In the genomic region with DNA sequence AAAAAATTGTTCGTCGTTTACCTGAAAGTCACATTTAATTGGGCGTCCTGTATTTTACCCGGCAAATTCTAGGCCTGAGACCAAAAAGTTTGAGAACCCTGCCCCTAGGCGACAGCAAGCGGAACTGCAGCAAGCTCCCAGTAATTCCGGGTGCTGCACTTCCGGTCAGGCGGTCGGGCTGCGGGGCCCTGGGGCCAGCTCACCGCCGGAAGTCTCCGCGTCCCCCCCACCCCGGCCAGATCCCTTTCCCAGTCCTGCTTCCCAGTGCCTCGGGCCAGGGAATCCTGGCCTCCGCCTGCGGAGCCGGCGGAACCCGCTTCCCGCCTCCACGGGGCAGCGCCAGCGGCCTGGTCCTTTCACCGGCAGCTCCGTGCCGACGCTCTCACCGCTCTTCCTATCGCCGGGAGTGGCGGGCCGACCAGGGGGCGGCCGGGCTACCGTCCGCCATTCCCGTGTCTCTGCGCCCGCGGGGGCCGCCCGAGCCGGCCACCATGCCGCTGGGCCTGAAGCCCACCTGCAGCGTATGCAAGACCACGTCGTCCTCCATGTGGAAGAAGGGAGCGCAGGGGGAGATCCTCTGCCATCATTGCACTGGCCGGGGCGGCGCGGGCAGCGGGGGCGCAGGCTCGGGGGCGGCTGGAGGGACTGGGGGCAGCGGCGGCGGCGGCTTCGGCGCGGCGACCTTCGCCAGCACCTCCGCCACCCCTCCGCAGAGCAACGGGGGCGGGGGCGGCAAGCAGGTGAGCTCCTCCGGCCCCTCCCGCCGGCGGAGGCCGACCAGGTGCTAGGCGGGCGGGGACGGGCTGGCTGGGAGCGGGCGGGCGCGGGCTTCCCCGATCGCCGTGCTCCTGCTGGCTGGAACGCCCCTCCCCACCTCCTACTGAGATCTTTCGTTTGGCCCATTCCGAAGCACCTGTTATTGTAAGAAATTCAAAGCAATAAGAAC, we compare ENCODE assay signal across 8 cellular contexts. TPM values are rescaled to one million over a fixed set of nuclear protein-coding genes. Genes with fewer than 3 reads are reported as not detected.
DNase-seq lines count a peak whose midpoint lies in the region; ATAC-seq and TF ChIP-seq lines count a peak whose summit lies in the region.

A gene with protein sequence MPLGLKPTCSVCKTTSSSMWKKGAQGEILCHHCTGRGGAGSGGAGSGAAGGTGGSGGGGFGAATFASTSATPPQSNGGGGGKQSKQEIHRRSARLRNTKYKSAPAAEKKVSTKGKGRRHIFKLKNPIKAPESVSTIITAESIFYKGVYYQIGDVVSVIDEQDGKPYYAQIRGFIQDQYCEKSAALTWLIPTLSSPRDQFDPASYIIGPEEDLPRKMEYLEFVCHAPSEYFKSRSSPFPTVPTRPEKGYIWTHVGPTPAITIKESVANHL (plus strand): TSS at position 244 of the 946 bp plus-strand sequence. CDS start 248 bp downstream, at position 492.

- peak; percentile 78 for ATAC-seq in CD8-positive, alpha-beta T cell
- peak; percentile 85 for ATAC-seq in GM19397 (IDR thresholded peaks at IDR 0.05; ENCODE audit: unreplicated experiment)
- peak; percentile 96 for ATAC-seq in HG03571 (IDR thresholded peaks at IDR 0.05; ENCODE audit: unreplicated experiment)
- ATAC-seq in right lobe of liver: peak; percentile 99 to 100 (median 99)

- peaks cover 16% of the 10 kb centered on the region for H3K4me1 Mint-ChIP-seq in CD8-positive, alpha-beta T cell (ENCODE audit: low read depth)
- peaks cover 16% of the 10 kb centered on the region for H3K4me1 Mint-ChIP-seq in activated CD4-positive, alpha-beta memory T cell treated with anti-CD3 and anti-CD28 coated beads for 36 hours (ENCODE audit: low read depth)

- peaks cover 17% of the 10 kb centered on the region for H3K4me1 ChIP-seq in CD8-positive, alpha-beta T cell (ENCODE audit: insufficient read depth, low read length)
- peaks cover 0 to 5% (median 0%) of the 10 kb centered on the region in 4 donors for H3K4me1 ChIP-seq in right lobe of liver

- peak within 1 kb of the TSS; percentile 73 for H3K4me3 ChIP-seq in CD8-positive, alpha-beta T cell (ENCODE audit: low read depth, low read length)
- H3K4me3 ChIP-seq in dorsolateral prefrontal cortex (peak within 1 kb of the TSS; percentile 59 to 100 (median 96)), right lobe of liver (peak within 1 kb of the TSS; percentile 93 to 99 (median 97))

- no peaks in the 10 kb centered on the region for H3K36me3 ChIP-seq in CD8-positive, alpha-beta T cell (ENCODE audit: insufficient read depth, low read length)
- H3K36me3 ChIP-seq in right lobe of liver: peaks cover 0 to 30% (median 7%) of the 10 kb centered on the region in 4 donors

- peaks cover 21% of the 10 kb centered on the region for H3K36me3 Mint-ChIP-seq in CD8-positive, alpha-beta T cell
- peaks cover 16% of the 10 kb centered on the region for H3K36me3 Mint-ChIP-seq in activated CD4-positive, alpha-beta memory T cell treated with anti-CD3 and anti-CD28 coated beads for 36 hours

- H3K27ac ChIP-seq in CD8-positive, alpha-beta T cell (ENCODE audit: low read depth, low read length): peak within 1 kb of the TSS; percentile 92
- peak within 1 kb of the TSS; percentile 29 to 98 (median 91) for H3K27ac ChIP-seq in dorsolateral prefrontal cortex
- H3K27ac ChIP-seq in right lobe of liver: peak within 1 kb of the TSS; percentile 92 to 97 (median 96)

- no peaks in the 10 kb centered on the region for H3K27me3 ChIP-seq in CD8-positive, alpha-beta T cell (ENCODE audit: insufficient read depth, low read length)
- no peaks in the 10 kb centered on the region for H3K27me3 ChIP-seq in dorsolateral prefrontal cortex
- no peaks in the 10 kb centered on the region for H3K27me3 ChIP-seq in right lobe of liver

- TF ChIP-seq CTCF in CD8-positive, alpha-beta T cell (IDR thresholded peaks at IDR 0.05): peak; percentile 90
- peak; percentile 92 to 99 (median 98) for TF ChIP-seq CTCF in dorsolateral prefrontal cortex (IDR thresholded peaks at IDR 0.05 in 54 of 56, conservative IDR thresholded peaks at IDR 0.05 in 2 of 56; ENCODE audit: low read depth in 1 of 56, partially characterized antibody in 56 of 56)
- TF ChIP-seq CTCF in right lobe of liver (IDR thresholded peaks at IDR 0.05): peak; percentile 88 to 97 (median 89)

- H3K27ac Mint-ChIP-seq in CD8-positive, alpha-beta T cell: peak within 1 kb of the TSS; percentile 99
- H3K27ac Mint-ChIP-seq in activated CD4-positive, alpha-beta memory T cell treated with anti-CD3 and anti-CD28 coated beads for 36 hours: peak within 1 kb of the TSS; percentile 81

- H3K27me3 Mint-ChIP-seq in CD8-positive, alpha-beta T cell (ENCODE audit: low read depth): no peaks in the 10 kb centered on the region
- no peaks in the 10 kb centered on the region for H3K27me3 Mint-ChIP-seq in activated CD4-positive, alpha-beta memory T cell treated with anti-CD3 and anti-CD28 coated beads for 36 hours

- CTCF ChIA-PET in CD8-positive, alpha-beta T cell (lab: Charles Lee): interaction anchor here (0.5 to 6.1 kb wide), 21 partner anchors 10 to 617 kb away, joined by 3 to 94 read pairs (median 5); partner anchors contain the start of genes AKAP9, LRRD1, MTERF1 and PEX1
- CTCF ChIA-PET in activated CD4-positive, alpha-beta memory T cell treated with anti-CD3 and anti-CD28 coated beads for 36 hours (lab: Charles Lee): interaction anchor here (0.8 to 5.4 kb wide), 32 partner anchors 10 to 670 kb away, joined by 3 to 125 read pairs (median 5); partner anchors contain the start of genes AKAP9, ANKIB1, CYP51A1 and KRIT1

- peak within 1 kb of the TSS; percentile 91 for H3K4me3 Mint-ChIP-seq in CD8-positive, alpha-beta T cell
- H3K4me3 Mint-ChIP-seq in activated CD4-positive, alpha-beta memory T cell treated with anti-CD3 and anti-CD28 coated beads for 36 hours: peak within 1 kb of the TSS; percentile 82

- WGBS in right lobe of liver (ENCODE audit: insufficient coverage, low coverage, low lambda C conversion rate, missing lambda C conversion rate): 0% methylated on average over 24 of the region's 91 CpGs

- no peaks in the 10 kb centered on the region for H3K9me3 ChIP-seq in CD8-positive, alpha-beta T cell (ENCODE audit: low read length)
- H3K9me3 ChIP-seq in right lobe of liver: no peaks in the 10 kb centered on the region

- peak; percentile 79 for TF ChIP-seq POLR2A in right lobe of liver (IDR thresholded peaks at IDR 0.05)

- no peaks in the 10 kb centered on the region for H3K9me3 Mint-ChIP-seq in CD8-positive, alpha-beta T cell
- H3K9me3 Mint-ChIP-seq in activated CD4-positive, alpha-beta memory T cell treated with anti-CD3 and anti-CD28 coated beads for 36 hours: no peaks in the 10 kb centered on the region

- intact Hi-C loops in CD8-positive, alpha-beta T cell (cut with DNase I, micrococcal nuclease): loop anchor here (1.0 to 10.0 kb wide), 17 partner anchors 23 to 1995 kb away; partner anchors contain the start of genes ANKIB1 (in 2 of the 2), CYP51A1 (in 2 of the 2), KRIT1 (in 2 of the 2) and LRRD1 (in 2 of the 2)
- intact Hi-C loops in activated CD4-positive, alpha-beta memory T cell treated with anti-CD3 and anti-CD28 coated beads for 36 hours (cut with micrococcal nuclease): loop anchor here (1.0 to 5.0 kb wide), 10 partner anchors 23 to 1185 kb away; partner anchors contain the start of genes AKAP9, ANKIB1, CYP51A1 and FZD1
- intact Hi-C loops in dorsolateral prefrontal cortex (cut with DNase I): loop anchor here (1.0 to 10.0 kb wide), 8 partner anchors 23 to 607 kb away; partner anchors contain the start of genes CYP51A1 (in 2 of the 2), LRRD1 (in 2 of the 2) and MTERF1 (in 1 of the 2)
- intact Hi-C loops in right lobe of liver (cut with DNase I): no loop called here

- DNase-seq in CD8-positive, alpha-beta T cell: peak; percentile 55 to 87 (median 76)
- DNase-seq in NCI-H774 (lab: John Stamatoyannopoulos, UW) (peak; percentile 95), dorsolateral prefrontal cortex (peak; percentile 80 to 95 (median 93)), right lobe of liver (peak; percentile 95 to 97 (median 96))
- peak; percentile 88 for DNase-seq in activated CD4-positive, alpha-beta memory T cell treated with anti-CD3 and anti-CD28 coated beads for 36 hours
- DNase-seq in stimulated activated CD4-positive, alpha-beta T cell treated with anti-CD3 and anti-CD28 coated beads, Interleukin-4, amount 100 ng/mL, for 4 hours: peak; percentile 70 to 74

- POLR2A ChIA-PET in CD8-positive, alpha-beta T cell (lab: Charles Lee): interaction anchor here (0.8 to 2.7 kb wide), 16 partner anchors 14 to 784 kb away, joined by 3 to 22 read pairs (median 4); partner anchors contain the start of genes AKAP9, ANKIB1, CYP51A1 and KRIT1
- POLR2A ChIA-PET in activated CD4-positive, alpha-beta memory T cell treated with anti-CD3 and anti-CD28 coated beads for 36 hours (lab: Charles Lee): interaction anchor here (0.6 to 3.1 kb wide), 9 partner anchors 13 to 576 kb away, joined by 3 to 17 read pairs (median 3); partner anchors contain the start of genes ANKIB1, CYP51A1, KRIT1 and PEX1

RNA-seq across cellular contexts. Expression of the gene that starts here (rescaled TPM):
- 10 to 100 TPM; 10.3 to 10.5 TPM for total RNA-seq in CD8-positive, alpha-beta T cell
- 10 to 100 TPM; 19.4 to 21.2 TPM for total RNA-seq in activated CD4-positive, alpha-beta memory T cell treated with anti-CD3 and anti-CD28 coated beads for 36 hours
- 10 to 100 TPM; 31.7 to 95.3 (median 53.2) TPM for total RNA-seq in dorsolateral prefrontal cortex
- total RNA-seq in right lobe of liver: 10 to 100 TPM; 11.5 to 16.8 (median 14.0) TPM

Comparison
In these comparisons a context has a peak if more than half of its experiments do, and no peak if none do; other contexts are left out.
1. Peak in every context shown above with its lines: DNase-seq, ATAC-seq, H3K4me3 ChIP-seq and H3K27ac ChIP-seq.
2. intact Hi-C loops: an anchor here in CD8-positive, alpha-beta T cell (1.0 to 10.0 kb wide), activated CD4-positive, alpha-beta memory T cell treated with anti-CD3 and anti-CD28 coated beads for 36 hours (1.0 to 5.0 kb wide) and dorsolateral prefrontal cortex (1.0 to 10.0 kb wide); none called in right lobe of liver.